ENCODE assay signal across 1 cellular context in genomic region chr14:99562848-99563748, GRCh38.
TF ChIP-seq lines count a peak whose summit lies in the region.

No MANE protein-coding gene starts in this region.

TF ChIP-seq in HepG2, 621 proteins besides CTCF, POLR2A, EP300 and RAD21 (continued from another document and continues in another):
- TF ChIP-seq ZBTB10 (CRISPR knock-in tag; IDR thresholded peaks at IDR 0.05; ENCODE audit: borderline replicate concordance) (no peak), SP140L (CRISPR knock-in tag; IDR thresholded peaks at IDR 0.05; ENCODE audit: borderline replicate concordance) (no peak), BRD4 (CRISPR knock-in tag; IDR thresholded peaks at IDR 0.05) (no peak), ZMAT3 (CRISPR knock-in tag; conservative IDR thresholded peaks at IDR 0.05) (no peak), HNF1A (IDR thresholded peaks at IDR 0.05; ENCODE audit: low read depth) (no peak), HNF1A (CRISPR knock-in tag; IDR thresholded peaks at IDR 0.05; ENCODE audit: borderline replicate concordance) (no peak), HES4 (CRISPR knock-in tag; IDR thresholded peaks at IDR 0.05; ENCODE audit: borderline replicate concordance) (no peak), KDM2A (CRISPR knock-in tag; IDR thresholded peaks at IDR 0.05; ENCODE audit: borderline replicate concordance, low read depth) (peak; percentile 79), ZNF543 (CRISPR knock-in tag; IDR thresholded peaks at IDR 0.05) (peak; percentile 56; the same call in 1 of the 2 replicates), ZNF547 (CRISPR knock-in tag; IDR thresholded peaks at IDR 0.05) (no peak), MED8 (CRISPR knock-in tag; IDR thresholded peaks at IDR 0.05; ENCODE audit: insufficient replicate concordance) (no peak), ZNF644 (CRISPR knock-in tag; IDR thresholded peaks at IDR 0.05; ENCODE audit: low read depth) (no peak), MAFF (IDR thresholded peaks at IDR 0.05; ENCODE audit: low read depth, low read length) (no peak), FOXO4 (CRISPR knock-in tag; conservative IDR thresholded peaks at IDR 0.05) (no peak), SALL1 (CRISPR knock-in tag; IDR thresholded peaks at IDR 0.05) (peak; percentile 78), MTA3 (CRISPR knock-in tag; IDR thresholded peaks at IDR 0.05) (no peak), YEATS2 (CRISPR knock-in tag; IDR thresholded peaks at IDR 0.05; ENCODE audit: borderline replicate concordance) (peak; percentile 41; the same call in 1 of the 2 replicates), ZC3H13 (CRISPR knock-in tag; IDR thresholded peaks at IDR 0.05) (no peak), ZSCAN20 (CRISPR knock-in tag; IDR thresholded peaks at IDR 0.05; ENCODE audit: borderline replicate concordance) (no peak), PTBP1 (IDR thresholded peaks at IDR 0.05; ENCODE audit: low read depth, low read length, poor library complexity, severe bottlenecking) (no peak), ETV5 (CRISPR knock-in tag; IDR thresholded peaks at IDR 0.05; ENCODE audit: borderline replicate concordance) (peak; percentile 53; the same call in 1 of the 2 replicates), GMEB2 (CRISPR knock-in tag; IDR thresholded peaks at IDR 0.05; ENCODE audit: low read depth) (no peak), SIN3B (IDR thresholded peaks at IDR 0.05; ENCODE audit: low read length) (no peak), TMF1 (CRISPR knock-in tag; IDR thresholded peaks at IDR 0.05; ENCODE audit: low read depth) (no peak), HDAC1 (CRISPR knock-in tag; IDR thresholded peaks at IDR 0.05) (peak; percentile 70), ZHX1 (CRISPR knock-in tag; IDR thresholded peaks at IDR 0.05; ENCODE audit: low read depth) (no peak), ELF4 (CRISPR knock-in tag; IDR thresholded peaks at IDR 0.05; ENCODE audit: borderline replicate concordance) (no peak), BRF2 (CRISPR knock-in tag; IDR thresholded peaks at IDR 0.05) (no peak), DR1 (CRISPR knock-in tag; IDR thresholded peaks at IDR 0.05) (no peak), PAWR (CRISPR knock-in tag; IDR thresholded peaks at IDR 0.05; ENCODE audit: borderline replicate concordance) (no peak), CHD4 (IDR thresholded peaks at IDR 0.05; ENCODE audit: borderline replicate concordance, low read length) (no peak), ZNF232 (CRISPR knock-in tag; IDR thresholded peaks at IDR 0.05; ENCODE audit: borderline replicate concordance) (no peak), SMAD9 (CRISPR knock-in tag; IDR thresholded peaks at IDR 0.05) (no peak), FOXC1 (CRISPR knock-in tag; IDR thresholded peaks at IDR 0.05; ENCODE audit: borderline replicate concordance) (no peak), PLSCR1 (CRISPR knock-in tag; IDR thresholded peaks at IDR 0.05; ENCODE audit: borderline replicate concordance) (no peak), ZNF580 (CRISPR knock-in tag; IDR thresholded peaks at IDR 0.05; ENCODE audit: borderline replicate concordance, low read depth) (peak; percentile 68; the same call in 1 of the 2 replicates), HMGXB4 (CRISPR knock-in tag; IDR thresholded peaks at IDR 0.05; ENCODE audit: borderline replicate concordance in 1 of 2, low read depth in 1 of 2) (peak; percentile 52 to 56; a peak in 2 of 4 replicates), TFDP1 (CRISPR knock-in tag; IDR thresholded peaks at IDR 0.05; ENCODE audit: borderline replicate concordance) (peak; percentile 31; the same call in 1 of the 2 replicates), RXRA (CRISPR knock-in tag; IDR thresholded peaks at IDR 0.05) (peak; percentile 58; the same call in 1 of the 2 replicates), STAG1 (CRISPR knock-in tag; IDR thresholded peaks at IDR 0.05) (peak; percentile 84), ARNT2 (CRISPR knock-in tag; IDR thresholded peaks at IDR 0.05; ENCODE audit: low read depth) (no peak), ZNF205 (CRISPR knock-in tag; IDR thresholded peaks at IDR 0.05) (0 out of 2 replicates have a peak, but pooled peaks have one; percentile 42), ZSCAN25 (CRISPR knock-in tag; IDR thresholded peaks at IDR 0.05) (peak; percentile 87; the same call in 1 of the 2 replicates), ASH2L (IDR thresholded peaks at IDR 0.05; ENCODE audit: insufficient read length, low read depth, low read length) (no peak)
